Comparison of ENCODE assay signal across 32 cellular contexts in the genomic region with DNA sequence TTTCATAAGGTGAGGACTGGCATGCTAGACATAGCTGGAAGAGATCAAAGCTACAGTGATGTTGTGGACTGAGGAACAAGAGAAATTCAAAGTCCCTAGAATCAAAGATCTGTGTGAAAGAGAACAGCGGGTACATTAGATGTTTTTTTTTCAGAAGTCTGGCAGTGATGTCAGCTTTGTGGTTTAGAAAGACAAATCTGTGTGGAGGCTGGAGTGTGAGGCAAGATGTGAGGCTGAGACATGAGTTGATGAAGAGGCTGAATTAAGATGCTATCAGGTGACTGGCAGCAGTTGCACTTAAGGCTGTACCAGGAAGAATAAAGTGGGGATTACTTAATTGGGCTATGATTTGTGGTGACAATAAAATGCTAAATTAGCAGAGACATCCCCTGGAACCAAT. TPM values are rescaled to one million over a fixed set of nuclear protein-coding genes. Genes with fewer than 3 reads are reported as not detected.
DNase-seq lines count a peak whose midpoint lies in the region; ATAC-seq, FAIRE-seq and TF ChIP-seq lines count a peak whose summit lies in the region.
"Had no signal": no experiment of that assay in that cellular context is flagged by ENCODE, and none has a peak within 500 bp of the region (broad histone marks: within the 10 kb centered on the region; RNA-seq: fewer than 3 reads in every experiment).

No MANE protein-coding gene starts in this region.

- peak; percentile 11 for DNase-seq in activated CD4-positive, alpha-beta T cell treated with anti-CD3 and anti-CD28 coated beads for 36 hours
- DNase-seq in activated CD4-positive, alpha-beta T cell treated with anti-CD3 and anti-CD28 coated beads, Interleukin-2, amount 50 U/mL, for 4 hours = no peak
- DNase-seq in H54 (ENCODE audit: insufficient read length, low spot score) (no peak), OCI-M1 (lab: John Stamatoyannopoulos, UW) (peak; percentile 41), iris pigment epithelial cell (ENCODE audit: low read depth) (peak; percentile 10), NCI-H226 (no peak), dorsolateral prefrontal cortex (no peak)
- DNase-seq: activated CD4-positive, alpha-beta T cell treated with anti-CD3 and anti-CD28 coated beads for 1 hour; cortex of kidney; effector memory CD8-positive, alpha-beta T cell; EL; GOT3; hypothalamus; Kasumi-1; mammary epithelial cell; NCI-H1105 treated with DMSO at 0.1 percent for 48 hours; NCI-H1930; SK-N-SH; stimulated activated CD4-positive, alpha-beta T cell treated with anti-CD3 and anti-CD28 coated beads, Interleukin-1b, Interleukin-23, amount 100 ng/mL, for 48 hours; thyroid gland had no signal

- H3K9me3 Mint-ChIP-seq in activated CD4-positive, alpha-beta T cell treated with anti-CD3 and anti-CD28 coated beads for 36 hours (ENCODE audit: low read depth) = peaks cover 2% of the 10 kb centered on the region
- H3K9me3 Mint-ChIP-seq: effector memory CD8-positive, alpha-beta T cell; neural progenitor cell; T-helper 1 cell treated with Interleukin-12 subunit alpha and Interleukin-12 subunit beta and Interleukin-4 antibody, amounts not matched to agents 30 μg/mL and 1 μg/mL, for 36 hours had no signal

- H3K27ac Mint-ChIP-seq in activated CD4-positive, alpha-beta T cell treated with anti-CD3 and anti-CD28 coated beads for 36 hours = no peak overlapping the region
- H3K27ac Mint-ChIP-seq: activated naive CD4-positive, alpha-beta T cell treated with anti-CD3 and anti-CD28 coated beads, Interleukin-2, amount 50 U/mL, for 72 hours; activated T-helper 2 cell treated with anti-CD3 and anti-CD28 coated beads, Interferon-gamma antibody, Interleukin-2, Interleukin-4, amounts not matched to agents 10 μg/mL and 5 μg/mL and 100 μg/mL, durations not matched to agents 14 hours and 24 hours and 36 hours; neural progenitor cell; T-helper 1 cell treated with Interleukin-12 subunit alpha and Interleukin-12 subunit beta and Interleukin-4 antibody, amounts not matched to agents 30 μg/mL and 1 μg/mL, for 36 hours had no signal

- CTCF ChIA-PET in activated CD4-positive, alpha-beta T cell treated with anti-CD3 and anti-CD28 coated beads for 36 hours (lab: Charles Lee) = interaction anchor here (0.7 kb wide), 1 partner anchor 186 kb away, joined by 3 read pairs; no protein-coding TSS in a partner anchor

- peak; percentile 84 for FAIRE-seq in H54 (lab: Jason Lieb, UNC)
- FAIRE-seq: GM18507, GM19239 had no signal

- H3K27ac ChIP-seq in dorsolateral prefrontal cortex = no peak overlapping the region
- H3K27ac ChIP-seq: ascending aorta, cardiac muscle cell, neural progenitor cell, thyroid gland, vagina had no signal

- H3K4me3 Mint-ChIP-seq in activated CD4-positive, alpha-beta T cell treated with anti-CD3 and anti-CD28 coated beads for 36 hours = no peak overlapping the region
- H3K4me3 Mint-ChIP-seq: effector memory CD8-positive, alpha-beta T cell; neural progenitor cell; T-helper 1 cell treated with Interleukin-12 subunit alpha and Interleukin-12 subunit beta and Interleukin-4 antibody, amounts not matched to agents 30 μg/mL and 1 μg/mL, for 36 hours had no signal

- no peak overlapping the region for H3K4me3 ChIP-seq in dorsolateral prefrontal cortex
- H3K4me3 ChIP-seq: ascending aorta, cardiac muscle cell, neural progenitor cell, smooth muscle cell, thyroid gland, vagina had no signal

- peaks cover 14% of the 10 kb centered on the region for H3K4me1 Mint-ChIP-seq in activated CD4-positive, alpha-beta T cell treated with anti-CD3 and anti-CD28 coated beads for 36 hours
- H3K4me1 Mint-ChIP-seq: neural progenitor cell had no signal

- no peaks in the 10 kb centered on the region for H3K27me3 ChIP-seq in dorsolateral prefrontal cortex
- H3K27me3 ChIP-seq: ascending aorta, cardiac muscle cell, neural progenitor cell, thyroid gland, vagina had no signal

- no peaks in the 10 kb centered on the region for H3K27me3 Mint-ChIP-seq in activated CD4-positive, alpha-beta T cell treated with anti-CD3 and anti-CD28 coated beads for 36 hours
- H3K27me3 Mint-ChIP-seq: effector memory CD8-positive, alpha-beta T cell had no signal

- POLR2A ChIA-PET in activated CD4-positive, alpha-beta T cell treated with anti-CD3 and anti-CD28 coated beads for 36 hours (lab: Charles Lee) = no interaction called here

- intact Hi-C loops in activated CD4-positive, alpha-beta T cell treated with anti-CD3 and anti-CD28 coated beads for 36 hours (cut with DNase I, micrococcal nuclease) = no loop called here
- intact Hi-C loops in dorsolateral prefrontal cortex (cut with DNase I) = no loop called here

- TF ChIP-seq CTCF in dorsolateral prefrontal cortex (IDR thresholded peaks at IDR 0.05 in 54 of 56, conservative IDR thresholded peaks at IDR 0.05 in 2 of 56; ENCODE audit: low read depth in 1 of 56, partially characterized antibody in 56 of 56) = no peak

- no peak for TF ChIP-seq POLR2A in H54 (IDR thresholded peaks at IDR 0.05; ENCODE audit: low read depth, low read length)

- ATAC-seq in activated CD4-positive, alpha-beta T cell treated with anti-CD3 and anti-CD28 coated beads for 36 hours = no peak
- no peak for ATAC-seq in HG03439 (IDR thresholded peaks at IDR 0.05; ENCODE audit: unreplicated experiment)
- ATAC-seq: effector memory CD8-positive, alpha-beta T cell; Right ventricle myocardium inferior had no signal

- peaks cover 50% of the 10 kb centered on the region for H3K36me3 Mint-ChIP-seq in activated CD4-positive, alpha-beta T cell treated with anti-CD3 and anti-CD28 coated beads for 36 hours (ENCODE audit: low read depth)

RNA-seq across cellular contexts. Expression of gene DNAJC3, which starts 46.5 kb away (rescaled TPM):
- total RNA-seq in activated CD4-positive, alpha-beta T cell treated with anti-CD3 and anti-CD28 coated beads for 36 hours = 10 to 100 TPM; 13.4 to 16.3 TPM
- total RNA-seq in dorsolateral prefrontal cortex = 10 to 100 TPM; 15.8 to 41.6 (median 22.6) TPM

Comparison
In these comparisons a context has a peak if more than half of its experiments do, and no peak if none do; other contexts are left out.
1. DNase-seq: peak in activated CD4-positive, alpha-beta T cell treated with anti-CD3 and anti-CD28 coated beads for 36 hours (single experiment), OCI-M1 (single experiment) and iris pigment epithelial cell (single experiment); none in activated CD4-positive, alpha-beta T cell treated with anti-CD3 and anti-CD28 coated beads, Interleukin-2, amount 50 U/mL, for 4 hours (0 of 2), H54 (single experiment), NCI-H226 (single experiment) and dorsolateral prefrontal cortex (0 of 10).